ENCODE assay signal across 14 cellular contexts in genomic region chr2:11938196-11938595, GRCh38.
DNase-seq lines count a peak whose midpoint lies in the region; ATAC-seq and TF ChIP-seq lines count a peak whose summit lies in the region.
"Had no signal": no experiment of that assay in that cellular context is flagged by ENCODE, and none has a peak within 500 bp of the region (broad histone marks: within the 10 kb centered on the region; RNA-seq: fewer than 3 reads in every experiment).

No MANE protein-coding gene starts in this region.

- H3K36me3 Mint-ChIP-seq in osteocyte (ENCODE audit: unreplicated experiment), result peaks cover 2% of the 10 kb centered on the region
- H3K36me3 Mint-ChIP-seq: activated naive CD8-positive, alpha-beta T cell had no signal

- H3K4me3 Mint-ChIP-seq in osteocyte (ENCODE audit: unreplicated experiment), result no peak overlapping the region
- H3K4me3 Mint-ChIP-seq: activated naive CD8-positive, alpha-beta T cell had no signal

- H3K27ac Mint-ChIP-seq in osteocyte (ENCODE audit: unreplicated experiment), result no peak overlapping the region
- H3K27ac Mint-ChIP-seq: activated naive CD8-positive, alpha-beta T cell; progenitor cell of endocrine pancreas had no signal

- no peaks in the 10 kb centered on the region for H3K9me3 Mint-ChIP-seq in osteocyte (ENCODE audit: unreplicated experiment)

- no peaks in the 10 kb centered on the region for H3K27me3 ChIP-seq in breast epithelium
- no peaks in the 10 kb centered on the region for H3K27me3 ChIP-seq in skeletal muscle satellite cell (ENCODE audit: control insufficient read depth, insufficient read depth, low read length)
- H3K27me3 ChIP-seq: BLaER1 treated with 17β-estradiol and CSF1 and Interleukin-3, amounts not matched to agents 10 nM and 100 nM; MG63 had no signal

- peak overlapping the region; percentile 60 to 63 for H3K27ac ChIP-seq in breast epithelium
- H3K27ac ChIP-seq: BLaER1 treated with 17β-estradiol and CSF1 and Interleukin-3, amounts not matched to agents 10 nM and 100 nM had no signal

- peak overlapping the region; percentile 12 for H3K4me2 ChIP-seq in skeletal muscle satellite cell (ENCODE audit: low read length)
- H3K4me2 ChIP-seq: BLaER1 treated with 17β-estradiol and CSF1 and Interleukin-3, amounts not matched to agents 10 nM and 100 nM had no signal

- H3K9ac ChIP-seq in skeletal muscle satellite cell (ENCODE audit: low read depth, low read length), result no peak overlapping the region
- H3K9ac ChIP-seq: BLaER1 treated with 17β-estradiol and CSF1 and Interleukin-3, amounts not matched to agents 10 nM and 100 nM had no signal

- POLR2A ChIA-PET in HEK293T (lab: Yijun Ruan, JAX), result no interaction called here

- no peak for TF ChIP-seq CTCF in breast epithelium (IDR thresholded peaks at IDR 0.05)
- TF ChIP-seq CTCF in osteocyte (IDR thresholded peaks at IDR 0.05), result no peak

- peak; percentile 93 to 96 for ATAC-seq in left cardiac atrium

- H3K4me1 Mint-ChIP-seq in osteocyte (ENCODE audit: unreplicated experiment), result no peaks in the 10 kb centered on the region

- H3K4me3 ChIP-seq in breast epithelium (no peak overlapping the region), skeletal muscle satellite cell (ENCODE audit: low read length) (no peak overlapping the region)
- H3K4me3 ChIP-seq: BLaER1 treated with 17β-estradiol and CSF1 and Interleukin-3, amounts not matched to agents 10 nM and 100 nM; MG63 had no signal

- H3K4me1 ChIP-seq in breast epithelium (no peaks in the 10 kb centered on the region), skeletal muscle satellite cell (ENCODE audit: control insufficient read depth, insufficient read depth, low read length) (no peaks in the 10 kb centered on the region)

- H3K9me3 ChIP-seq in breast epithelium (no peaks in the 10 kb centered on the region), skeletal muscle satellite cell (replicated peaks; ENCODE audit: low read length) (no peaks in the 10 kb centered on the region)
- H3K9me3 ChIP-seq: MG63 had no signal

- no peaks in the 10 kb centered on the region for H3K36me3 ChIP-seq in breast epithelium
- H3K36me3 ChIP-seq in skeletal muscle satellite cell (ENCODE audit: insufficient read depth, low read length), result no peaks in the 10 kb centered on the region
- H3K36me3 ChIP-seq: BLaER1 treated with 17β-estradiol and CSF1 and Interleukin-3, amounts not matched to agents 10 nM and 100 nM; MG63 had no signal

- DNase-seq in HCEC 1CT (peak; percentile 57), breast epithelium (ENCODE audit: low spot score in 2 of 2) (peak in 1 of 2 donors; percentile 76), left cardiac atrium (peak; percentile 83), osteocyte (ENCODE audit: extremely low spot score, unreplicated experiment) (no peak), NCI-H748 treated with DMSO at 0.1 percent for 48 hours (lab: John Stamatoyannopoulos, UW) (no peak), COLO829 (ENCODE audit: low spot score) (no peak), HEK293T (ENCODE audit: extremely low spot score) (no peak)
- DNase-seq: activated CD4-positive, CD25-positive, alpha-beta regulatory T cell; activated CD8-positive, alpha-beta memory T cell treated with anti-CD3 and anti-CD28 coated beads, Interleukin-2, amount 50 U/mL, for 48 hours; MG63 had no signal

- CTCF ChIA-PET in HEK293T (lab: Yijun Ruan, JAX), result no interaction called here

- no peak for TF ChIP-seq POLR2A in breast epithelium (IDR thresholded peaks at IDR 0.05)

- intact Hi-C loops in breast epithelium (cut with DNase I; ENCODE audit: low total_unique reads), result no loop called here
- intact Hi-C loops in left cardiac atrium (cut with DNase I), result no loop called here

- H3K27me3 Mint-ChIP-seq in osteocyte (ENCODE audit: unreplicated experiment), result no peaks in the 10 kb centered on the region
- H3K27me3 Mint-ChIP-seq: activated naive CD8-positive, alpha-beta T cell; progenitor cell of endocrine pancreas had no signal

TF ChIP-seq in HEK293T, 16 proteins besides CTCF, POLR2A, EP300 and RAD21:
- no peak for TF ChIP-seq L3MBTL2 (conservative IDR thresholded peaks at IDR 0.05)
- no peak for TF ChIP-seq ELF4 (IDR thresholded peaks at IDR 0.05)
- TF ChIP-seq SUZ12 (IDR thresholded peaks at IDR 0.05), result no peak
- no peak for TF ChIP-seq SP1 (IDR thresholded peaks at IDR 0.05)
- TF ChIP-seq FOXM1 (IDR thresholded peaks at IDR 0.05; ENCODE audit: borderline replicate concordance), result no peak
- TF ChIP-seq ZNF384 (IDR thresholded peaks at IDR 0.05), result no peak

Comparison
In these comparisons a context has a peak if more than half of its experiments do, and no peak if none do; other contexts are left out.
1. DNase-seq: peak in HCEC 1CT (single experiment) and left cardiac atrium (single experiment); none in osteocyte (single experiment), NCI-H748 treated with DMSO at 0.1 percent for 48 hours (single experiment), COLO829 (single experiment) and HEK293T (single experiment).